ENCODE assay signal across 1 cellular context in the genomic region with DNA sequence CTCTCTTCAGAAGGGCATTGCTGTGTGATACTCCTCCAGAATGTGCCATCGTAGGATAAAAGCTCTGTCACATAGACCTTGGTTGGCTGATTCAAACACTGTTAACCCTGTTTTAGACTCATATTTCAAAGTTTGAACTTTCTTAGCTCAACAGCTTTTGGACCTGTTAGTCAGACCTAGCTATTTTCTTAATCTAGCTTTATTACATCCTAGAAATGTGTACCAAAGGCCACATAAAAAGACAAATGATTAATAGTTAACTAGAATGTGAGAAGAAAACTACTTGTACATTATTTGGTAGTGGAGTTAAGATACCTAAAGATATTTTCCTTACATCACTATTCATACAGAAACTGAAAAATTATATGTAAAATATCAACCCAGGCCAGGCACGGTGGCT.
A peak's percentile ranks its signal among the peaks of the same experiment; 100 is the strongest.
TF ChIP-seq lines count a peak whose summit lies in the region.

No MANE protein-coding gene starts in this region.

TF ChIP-seq in K562, 482 proteins besides CTCF, POLR2A, EP300 and RAD21:
- TF ChIP-seq POLR2AphosphoS2 (IDR thresholded peaks at IDR 0.05; ENCODE audit: low read length): peak; percentile 6; the same call in 1 of the 2 replicates
- TF ChIP-seq, protein P1, sequence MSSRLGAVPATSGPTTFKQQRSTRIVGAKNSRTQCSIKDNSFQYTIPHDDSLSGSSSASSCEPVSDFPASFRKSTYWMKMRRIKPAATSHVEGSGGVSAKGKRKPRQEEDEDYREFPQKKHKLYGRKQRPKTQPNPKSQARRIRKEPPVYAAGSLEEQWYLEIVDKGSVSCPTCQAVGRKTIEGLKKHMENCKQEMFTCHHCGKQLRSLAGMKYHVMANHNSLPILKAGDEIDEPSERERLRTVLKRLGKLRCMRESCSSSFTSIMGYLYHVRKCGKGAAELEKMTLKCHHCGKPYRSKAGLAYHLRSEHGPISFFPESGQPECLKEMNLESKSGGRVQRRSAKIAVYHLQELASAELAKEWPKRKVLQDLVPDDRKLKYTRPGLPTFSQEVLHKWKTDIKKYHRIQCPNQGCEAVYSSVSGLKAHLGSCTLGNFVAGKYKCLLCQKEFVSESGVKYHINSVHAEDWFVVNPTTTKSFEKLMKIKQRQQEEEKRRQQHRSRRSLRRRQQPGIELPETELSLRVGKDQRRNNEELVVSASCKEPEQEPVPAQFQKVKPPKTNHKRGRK (tag; IDR thresholded peaks at IDR 0.05): no peak
- no peak for TF ChIP-seq ARID2 (IDR thresholded peaks at IDR 0.05)
- TF ChIP-seq ZNF445 (CRISPR knock-in tag; IDR thresholded peaks at IDR 0.05; ENCODE audit: low read depth): no peak
